28 cellular contexts compared by ENCODE assay signal in genomic region chr10:51035344-51035743, GRCh38. TPM values are rescaled to one million over a fixed set of nuclear protein-coding genes. Genes with fewer than 3 reads are reported as not detected.
"Had no signal": no experiment of that assay in that cellular context is flagged by ENCODE, and none has a peak within 500 bp of the region (broad histone marks: within the 10 kb centered on the region; RNA-seq: fewer than 3 reads in every experiment).

No MANE protein-coding gene starts in this region.

- H3K9me3 Mint-ChIP-seq: activated CD8-positive, alpha-beta T cell treated with anti-CD3 and anti-CD28 coated beads for 36 hours; activated naive CD4-positive, alpha-beta T cell treated with anti-CD3 and anti-CD28 coated beads, Interleukin-2, amount 50 U/mL, for 24 hours; activated naive CD8-positive, alpha-beta T cell treated with anti-CD3 and anti-CD28 coated beads, Interleukin-2, amount 50 U/mL, for 24 hours; activated T-cell treated with anti-CD3 and anti-CD28 coated beads, Interleukin-2, amount 50 U/mL, for 4 hours; activated T-helper 17 cell treated with anti-CD3 and anti-CD28 coated beads, Interleukin-2, amount 50 U/mL, for 72 hours; endodermal cell; nephron; stimulated activated memory B cell treated with anti-CD40 and anti-IgM and Interleukin-4, amounts not matched to agents 10 μg/mL and 1 μg/mL and 100 μg/mL, for 72 hours had no signal

- H3K36me3 ChIP-seq: breast epithelium, esophagus muscularis mucosa, heart right ventricle, left lung, ovary, prostate gland, suprapubic skin, tibial artery had no signal

- H3K36me3 Mint-ChIP-seq: activated naive CD4-positive, alpha-beta T cell treated with anti-CD3 and anti-CD28 coated beads, Interleukin-2, amount 50 U/mL, for 24 hours; stimulated activated memory B cell treated with anti-CD40 and anti-IgM and Interleukin-4, amounts not matched to agents 10 μg/mL and 1 μg/mL and 100 μg/mL, for 72 hours had no signal

- ATAC-seq: activated CD8-positive, alpha-beta T cell treated with anti-CD3 and anti-CD28 coated beads for 36 hours; activated naive CD8-positive, alpha-beta T cell treated with anti-CD3 and anti-CD28 coated beads, Interleukin-2, amount 50 U/mL, for 24 hours; activated T-cell treated with anti-CD3 and anti-CD28 coated beads, Interleukin-2, amount 50 U/mL, for 4 hours; activated T-helper 17 cell treated with anti-CD3 and anti-CD28 coated beads, Interleukin-2, amount 50 U/mL, for 72 hours; foreskin keratinocyte; heart right ventricle; left lung; stimulated activated memory B cell treated with anti-CD40 and anti-IgM and Interleukin-4, amounts not matched to agents 10 μg/mL and 1 μg/mL and 100 μg/mL, for 72 hours; T-helper 17 cell had no signal

- H3K27me3 Mint-ChIP-seq: stimulated activated memory B cell treated with anti-CD40 and anti-IgM and Interleukin-4, amounts not matched to agents 10 μg/mL and 1 μg/mL and 100 μg/mL, for 72 hours had no signal

- H3K4me1 ChIP-seq: breast epithelium, heart right ventricle, left lung, prostate gland, suprapubic skin had no signal

- H3K27me3 ChIP-seq: breast epithelium, esophagus muscularis mucosa, foreskin keratinocyte, heart right ventricle, left lung, ovary, suprapubic skin, tibial artery had no signal

- H3K27ac Mint-ChIP-seq: activated CD8-positive, alpha-beta T cell treated with anti-CD3 and anti-CD28 coated beads for 36 hours; activated naive CD4-positive, alpha-beta T cell treated with anti-CD3 and anti-CD28 coated beads, Interleukin-2, amount 50 U/mL, for 24 hours; activated naive CD8-positive, alpha-beta T cell treated with anti-CD3 and anti-CD28 coated beads, Interleukin-2, amount 50 U/mL, for 24 hours; activated T-helper 17 cell treated with anti-CD3 and anti-CD28 coated beads, Interleukin-2, amount 50 U/mL, for 72 hours; endodermal cell; nephron; stimulated activated memory B cell treated with anti-CD40 and anti-IgM and Interleukin-4, amounts not matched to agents 10 μg/mL and 1 μg/mL and 100 μg/mL, for 72 hours; T-helper 17 cell had no signal

- H3K4me3 ChIP-seq: breast epithelium, esophagus muscularis mucosa, heart right ventricle, left lung, ovary, prostate gland, smooth muscle cell, suprapubic skin, tibial artery had no signal

- H3K27ac ChIP-seq: breast epithelium, esophagus muscularis mucosa, foreskin keratinocyte, heart right ventricle, left lung, ovary, prostate gland, suprapubic skin had no signal

- H3K9me3 ChIP-seq: breast epithelium, esophagus muscularis mucosa, left lung, ovary, prostate gland, suprapubic skin, tibial artery had no signal

- H3K4me2 ChIP-seq: smooth muscle cell had no signal

- H3K4me1 Mint-ChIP-seq: activated naive CD4-positive, alpha-beta T cell treated with anti-CD3 and anti-CD28 coated beads, Interleukin-2, amount 50 U/mL, for 24 hours; activated naive CD8-positive, alpha-beta T cell treated with anti-CD3 and anti-CD28 coated beads, Interleukin-2, amount 50 U/mL, for 24 hours; activated T-helper 17 cell treated with anti-CD3 and anti-CD28 coated beads, Interleukin-2, amount 50 U/mL, for 72 hours; stimulated activated memory B cell treated with anti-CD40 and anti-IgM and Interleukin-4, amounts not matched to agents 10 μg/mL and 1 μg/mL and 100 μg/mL, for 72 hours; T-helper 17 cell had no signal

- DNase-seq: activated CD4-positive, alpha-beta T cell treated with anti-CD3 and anti-CD28 coated beads for 1 hour; activated CD4-positive, alpha-beta T cell treated with anti-CD3 and anti-CD28 coated beads, Interleukin-2, amount 50 U/mL, for 1 hour; activated CD8-positive, alpha-beta T cell treated with anti-CD3 and anti-CD28 coated beads for 36 hours; activated naive CD8-positive, alpha-beta T cell treated with anti-CD3 and anti-CD28 coated beads, Interleukin-2, amount 50 U/mL, for 24 hours; activated T-cell treated with anti-CD3 and anti-CD28 coated beads, Interleukin-2, amount 50 U/mL, for 4 hours; amygdala; central memory CD4-positive, alpha-beta T cell; endodermal cell; foreskin keratinocyte; heart right ventricle; kidney glomerular epithelial cell; left lung; ovary; stimulated activated CD4-positive, alpha-beta T cell treated with anti-CD3 and anti-CD28 coated beads, Interleukin-1b, Interleukin-23, amount 100 ng/mL, for 48 hours; stimulated activated CD4-positive, alpha-beta T cell treated with anti-CD3 and anti-CD28 coated beads, Interleukin-4, amount 100 ng/mL, for 4 hours; stimulated activated CD8-positive, alpha-beta memory T cell treated with anti-CD3 and anti-CD28 coated beads, Interleukin-4, amount 100 ng/mL, for 48 hours; T-helper 17 cell; T1000; tibial artery had no signal

- H3K4me3 Mint-ChIP-seq: activated CD8-positive, alpha-beta T cell treated with anti-CD3 and anti-CD28 coated beads for 36 hours; activated naive CD4-positive, alpha-beta T cell treated with anti-CD3 and anti-CD28 coated beads, Interleukin-2, amount 50 U/mL, for 24 hours; activated naive CD8-positive, alpha-beta T cell treated with anti-CD3 and anti-CD28 coated beads, Interleukin-2, amount 50 U/mL, for 24 hours; activated T-cell treated with anti-CD3 and anti-CD28 coated beads, Interleukin-2, amount 50 U/mL, for 4 hours; activated T-helper 17 cell treated with anti-CD3 and anti-CD28 coated beads, Interleukin-2, amount 50 U/mL, for 72 hours; endodermal cell; nephron; stimulated activated memory B cell treated with anti-CD40 and anti-IgM and Interleukin-4, amounts not matched to agents 10 μg/mL and 1 μg/mL and 100 μg/mL, for 72 hours; T-helper 17 cell had no signal

RNA-seq across cellular contexts. Expression of gene PRKG1, which starts 38.9 kb away (rescaled TPM):
- total RNA-seq: activated CD8-positive, alpha-beta T cell treated with anti-CD3 and anti-CD28 coated beads for 36 hours had no signal
